1 cellular context compared by ENCODE assay signal in the genomic region with DNA sequence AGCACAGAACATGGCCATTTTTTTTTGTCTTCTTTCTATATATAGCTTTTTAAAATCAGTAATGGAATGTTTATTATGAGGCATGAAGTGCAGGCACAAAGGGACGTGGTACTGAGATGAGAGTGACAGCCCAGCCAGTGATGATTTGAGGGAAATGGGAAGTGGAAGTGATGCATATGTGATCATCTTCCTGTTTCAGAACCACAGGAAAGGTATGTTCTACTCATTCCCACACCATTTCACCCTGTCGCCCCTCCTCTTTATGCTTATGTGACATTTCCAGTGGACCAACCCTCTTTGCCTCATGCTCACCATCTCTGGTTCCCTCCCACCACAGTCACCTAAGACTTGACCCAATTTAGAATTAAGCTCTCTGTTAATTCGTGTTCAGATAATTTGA.
TF ChIP-seq lines count a peak whose summit lies in the region.

No MANE protein-coding gene starts in this region.

TF ChIP-seq in SK-N-SH treated with all-trans-retinoic acid at 6 μM for 48 hours, 23 proteins besides CTCF, POLR2A, EP300 and RAD21 (continued from another document):
- no peak for TF ChIP-seq ZFP3 (CRISPR knock-in tag; IDR thresholded peaks at IDR 0.05)
- no peak for TF ChIP-seq ZC3H10 (CRISPR knock-in tag; IDR thresholded peaks at IDR 0.05)
- TF ChIP-seq GLIS3 (CRISPR knock-in tag; IDR thresholded peaks at IDR 0.05), result no peak
- no peak for TF ChIP-seq PPARA (CRISPR knock-in tag; IDR thresholded peaks at IDR 0.05; ENCODE audit: borderline replicate concordance)
- TF ChIP-seq, protein P1, sequence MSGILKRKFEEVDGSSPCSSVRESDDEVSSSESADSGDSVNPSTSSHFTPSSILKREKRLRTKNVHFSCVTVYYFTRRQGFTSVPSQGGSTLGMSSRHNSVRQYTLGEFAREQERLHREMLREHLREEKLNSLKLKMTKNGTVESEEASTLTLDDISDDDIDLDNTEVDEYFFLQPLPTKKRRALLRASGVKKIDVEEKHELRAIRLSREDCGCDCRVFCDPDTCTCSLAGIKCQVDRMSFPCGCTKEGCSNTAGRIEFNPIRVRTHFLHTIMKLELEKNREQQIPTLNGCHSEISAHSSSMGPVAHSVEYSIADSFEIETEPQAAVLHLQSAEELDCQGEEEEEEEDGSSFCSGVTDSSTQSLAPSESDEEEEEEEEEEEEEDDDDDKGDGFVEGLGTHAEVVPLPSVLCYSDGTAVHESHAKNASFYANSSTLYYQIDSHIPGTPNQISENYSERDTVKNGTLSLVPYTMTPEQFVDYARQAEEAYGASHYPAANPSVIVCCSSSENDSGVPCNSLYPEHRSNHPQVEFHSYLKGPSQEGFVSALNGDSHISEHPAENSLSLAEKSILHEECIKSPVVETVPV (CRISPR knock-in tag; IDR thresholded peaks at IDR 0.05), result no peak
- TF ChIP-seq SNAI2 (CRISPR knock-in tag; IDR thresholded peaks at IDR 0.05), result no peak
- TF ChIP-seq CSDC2 (CRISPR knock-in tag; IDR thresholded peaks at IDR 0.05), result no peak
- TF ChIP-seq TOX (CRISPR knock-in tag; IDR thresholded peaks at IDR 0.05; ENCODE audit: borderline replicate concordance), result no peak
- no peak for TF ChIP-seq ZNF565 (CRISPR knock-in tag; conservative IDR thresholded peaks at IDR 0.05; ENCODE audit: low read depth)
- no peak for TF ChIP-seq ESRRG (CRISPR knock-in tag; IDR thresholded peaks at IDR 0.05)
- TF ChIP-seq ZNF70 (CRISPR knock-in tag; IDR thresholded peaks at IDR 0.05), result no peak
- TF ChIP-seq RARB (CRISPR knock-in tag; IDR thresholded peaks at IDR 0.05), result no peak
- TF ChIP-seq, protein P2, sequence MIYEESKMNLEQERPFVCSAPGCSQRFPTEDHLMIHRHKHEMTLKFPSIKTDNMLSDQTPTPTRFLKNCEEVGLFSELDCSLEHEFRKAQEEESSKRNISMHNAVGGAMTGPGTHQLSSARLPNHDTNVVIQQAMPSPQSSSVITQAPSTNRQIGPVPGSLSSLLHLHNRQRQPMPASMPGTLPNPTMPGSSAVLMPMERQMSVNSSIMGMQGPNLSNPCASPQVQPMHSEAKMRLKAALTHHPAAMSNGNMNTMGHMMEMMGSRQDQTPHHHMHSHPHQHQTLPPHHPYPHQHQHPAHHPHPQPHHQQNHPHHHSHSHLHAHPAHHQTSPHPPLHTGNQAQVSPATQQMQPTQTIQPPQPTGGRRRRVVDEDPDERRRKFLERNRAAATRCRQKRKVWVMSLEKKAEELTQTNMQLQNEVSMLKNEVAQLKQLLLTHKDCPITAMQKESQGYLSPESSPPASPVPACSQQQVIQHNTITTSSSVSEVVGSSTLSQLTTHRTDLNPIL (CRISPR knock-in tag; IDR thresholded peaks at IDR 0.05; ENCODE audit: low read depth), result no peak
TF ChIP-seq in SK-N-SH treated with all-trans-retinoic acid at 6 μM for 48 hours: peak in this region for 0.
